In genomic region chr7:87543623-87544022, GRCh38 we compare ENCODE assay signal across 21 cellular contexts. TPM values are rescaled to one million over a fixed set of nuclear protein-coding genes. Genes with fewer than 3 reads are reported as not detected.
A peak's percentile ranks its signal among the peaks of the same experiment; 100 is the strongest.
DNase-seq lines count a peak whose midpoint lies in the region; ATAC-seq, FAIRE-seq and TF ChIP-seq lines count a peak whose summit lies in the region.
"Had no signal": no experiment of that assay in that cellular context is flagged by ENCODE, and none has a peak within 500 bp of the region (broad histone marks: within the 10 kb centered on the region; RNA-seq: fewer than 3 reads in every experiment).

No MANE protein-coding gene starts in this region.

- no peaks in the 10 kb centered on the region for H3K4me1 Mint-ChIP-seq in astrocyte (ENCODE audit: low read depth, unreplicated experiment)
- peaks cover 3% of the 10 kb centered on the region for H3K4me1 Mint-ChIP-seq in activated naive CD4-positive, alpha-beta T cell treated with anti-CD3 and anti-CD28 coated beads for 36 hours (ENCODE audit: low read depth)
- H3K4me1 Mint-ChIP-seq: brain, mesothelial cell of epicardium had no signal

- H3K4me1 ChIP-seq in astrocyte (ENCODE audit: insufficient read depth, low read length) = no peaks in the 10 kb centered on the region
- no peaks in the 10 kb centered on the region for H3K4me1 ChIP-seq in stomach
- H3K4me1 ChIP-seq: tibial artery had no signal

- TF ChIP-seq CTCF in astrocyte (IDR thresholded peaks at IDR 0.05; ENCODE audit: insufficient read depth, low read depth, low read length) (no peak), stomach (IDR thresholded peaks at IDR 0.05) (no peak)

- 69 to 86% (median 79%) methylated on average over 1 of the region's 1 CpG for WGBS in stomach, 5 donors

- TF ChIP-seq EP300 in stomach (IDR thresholded peaks at IDR 0.05) = no peak

- no peak for TF ChIP-seq POLR2A in GM12892 (IDR thresholded peaks at IDR 0.05; ENCODE audit: low read depth, low read length)
- no peak for TF ChIP-seq POLR2A in stomach (IDR thresholded peaks at IDR 0.05)

- H3K4me3 ChIP-seq in astrocyte (ENCODE audit: insufficient read depth, low read depth, low read length) = no peak overlapping the region
- no peak overlapping the region for H3K4me3 ChIP-seq in stomach
- H3K4me3 ChIP-seq: tibial artery had no signal

- no peak overlapping the region for H3K4me2 ChIP-seq in astrocyte (ENCODE audit: low read length)

- H3K9ac ChIP-seq in astrocyte (ENCODE audit: low read length) = no peak overlapping the region

- H3K9me3 Mint-ChIP-seq in astrocyte (ENCODE audit: unreplicated experiment) = no peaks in the 10 kb centered on the region
- no peaks in the 10 kb centered on the region for H3K9me3 Mint-ChIP-seq in activated naive CD4-positive, alpha-beta T cell treated with anti-CD3 and anti-CD28 coated beads for 36 hours
- H3K9me3 Mint-ChIP-seq: brain, mesothelial cell of epicardium had no signal

- no peak overlapping the region for H3K4me3 Mint-ChIP-seq in astrocyte (ENCODE audit: unreplicated experiment)
- no peak overlapping the region for H3K4me3 Mint-ChIP-seq in activated naive CD4-positive, alpha-beta T cell treated with anti-CD3 and anti-CD28 coated beads for 36 hours
- H3K4me3 Mint-ChIP-seq: brain, mesothelial cell of epicardium had no signal

- H3K36me3 Mint-ChIP-seq in astrocyte (ENCODE audit: low read depth, unreplicated experiment) = no peaks in the 10 kb centered on the region
- peaks cover 3% of the 10 kb centered on the region for H3K36me3 Mint-ChIP-seq in activated naive CD4-positive, alpha-beta T cell treated with anti-CD3 and anti-CD28 coated beads for 36 hours (ENCODE audit: low read depth)
- H3K36me3 Mint-ChIP-seq: brain, mesothelial cell of epicardium had no signal

- FAIRE-seq in GM12892 (lab: Jason Lieb, UNC) (peak; percentile 17), astrocyte (lab: Jason Lieb, UNC) (no peak)
- FAIRE-seq: TTC549 had no signal

- no peak overlapping the region for H3K27ac Mint-ChIP-seq in astrocyte (ENCODE audit: unreplicated experiment)
- H3K27ac Mint-ChIP-seq in activated naive CD4-positive, alpha-beta T cell treated with anti-CD3 and anti-CD28 coated beads for 36 hours = no peak overlapping the region
- H3K27ac Mint-ChIP-seq: brain, mesothelial cell of epicardium had no signal

- intact Hi-C loops in stomach (cut with DNase I; ENCODE audit: low total_unique reads) = no loop called here
- intact Hi-C loops in activated naive CD4-positive, alpha-beta T cell treated with anti-CD3 and anti-CD28 coated beads for 36 hours (cut with micrococcal nuclease) = no loop called here

- H2AFZ ChIP-seq in astrocyte (ENCODE audit: low read depth, low read length) = no peak overlapping the region

- no peak overlapping the region for H3K27ac ChIP-seq in astrocyte (ENCODE audit: low read depth, low read length)
- H3K27ac ChIP-seq in stomach = no peak overlapping the region
- H3K27ac ChIP-seq: neutrophil, tibial artery had no signal

- CTCF ChIA-PET in activated naive CD4-positive, alpha-beta T cell treated with anti-CD3 and anti-CD28 coated beads for 36 hours (lab: Charles Lee) = interaction anchor here (0.5 to 1.2 kb wide), 3 partner anchors 11 to 92 kb away, joined by 3 read pairs; no protein-coding TSS in a partner anchor

- no peaks in the 10 kb centered on the region for H4K20me1 ChIP-seq in astrocyte (ENCODE audit: insufficient read depth, low read length)

- DNase-seq in GM12892 (ENCODE audit: insufficient read length) = no peak
- DNase-seq in astrocyte (ENCODE audit: low read depth) = peak; percentile 4
- DNase-seq in Ammon's horn (ENCODE audit: low spot score) = no peak
- no peak for DNase-seq in stomach
- no peak for DNase-seq in activated naive CD4-positive, alpha-beta T cell treated with anti-CD3 and anti-CD28 coated beads for 36 hours
- no peak for DNase-seq in NCI-H526 (lab: John Stamatoyannopoulos, UW)
- DNase-seq: activated CD8-positive, alpha-beta memory T cell treated with anti-CD3 and anti-CD28 coated beads for 24 hours; head of caudate nucleus; Karpas-422; kidney glomerular epithelial cell; NCI-H1417; stimulated activated CD4-positive, alpha-beta T cell treated with anti-CD3 and anti-CD28 coated beads, Interleukin-2, amount 100 ng/mL, for 24 hours; tibial artery had no signal

- peaks cover 6% of the 10 kb centered on the region for H3K27me3 Mint-ChIP-seq in astrocyte (ENCODE audit: low read depth, unreplicated experiment)
- no peaks in the 10 kb centered on the region for H3K27me3 Mint-ChIP-seq in activated naive CD4-positive, alpha-beta T cell treated with anti-CD3 and anti-CD28 coated beads for 36 hours (ENCODE audit: low read depth)
- H3K27me3 Mint-ChIP-seq: brain had no signal

- ATAC-seq in GM19324 (IDR thresholded peaks at IDR 0.05; ENCODE audit: low FRiP score, unreplicated experiment) (peak; percentile 61), HG02885 (IDR thresholded peaks at IDR 0.05; ENCODE audit: poor library complexity, unreplicated experiment) (peak; percentile 68)
- ATAC-seq: esophagus mucosa, sciatic nerve had no signal

- H3K36me3 ChIP-seq in astrocyte (ENCODE audit: insufficient read depth, low read length) (no peaks in the 10 kb centered on the region), stomach (peaks cover 0 to 4% (median 0%) of the 10 kb centered on the region in 4 donors)
- H3K36me3 ChIP-seq: neutrophil, tibial artery had no signal

- H3K27me3 ChIP-seq in astrocyte (ENCODE audit: insufficient read depth, low read length) (no peaks in the 10 kb centered on the region), stomach (no peaks in the 10 kb centered on the region)
- H3K27me3 ChIP-seq: neutrophil, tibial artery had no signal

- H3K9me3 ChIP-seq in astrocyte (ENCODE audit: insufficient read depth, low read depth, low read length) = no peaks in the 10 kb centered on the region
- no peaks in the 10 kb centered on the region for H3K9me3 ChIP-seq in stomach
- H3K9me3 ChIP-seq: neutrophil, tibial artery had no signal

- no peaks in the 10 kb centered on the region for H3K79me2 ChIP-seq in astrocyte (ENCODE audit: insufficient read depth, low read length)

RNA-seq across cellular contexts. Expression of gene ABCB1, which starts 57.1 kb away (rescaled TPM):
- 1.1 TPM for polyA plus RNA-seq in GM12892 (2012; ENCODE audit: missing spikeins)
- total RNA-seq in astrocyte (0.79 and 1.8 TPM in 2 replicates), stomach (10 to 100 TPM in 1 of 5 donors, 1 to 10 TPM in 1, under 1 TPM in 2, not detected in 1; 0.45 to 10.6 (median 2.9) TPM)
- 1 to 10 TPM in 2 of 3 donors, under 1 TPM in 1; 0.50 to 2.1 (median 1.7) TPM for polyA plus RNA-seq in stomach
- total RNA-seq in activated naive CD4-positive, alpha-beta T cell treated with anti-CD3 and anti-CD28 coated beads for 36 hours = 1 to 10 TPM; 2.3 to 3.5 TPM
